Comparison of ENCODE assay signal across 23 cellular contexts in the genomic region with DNA sequence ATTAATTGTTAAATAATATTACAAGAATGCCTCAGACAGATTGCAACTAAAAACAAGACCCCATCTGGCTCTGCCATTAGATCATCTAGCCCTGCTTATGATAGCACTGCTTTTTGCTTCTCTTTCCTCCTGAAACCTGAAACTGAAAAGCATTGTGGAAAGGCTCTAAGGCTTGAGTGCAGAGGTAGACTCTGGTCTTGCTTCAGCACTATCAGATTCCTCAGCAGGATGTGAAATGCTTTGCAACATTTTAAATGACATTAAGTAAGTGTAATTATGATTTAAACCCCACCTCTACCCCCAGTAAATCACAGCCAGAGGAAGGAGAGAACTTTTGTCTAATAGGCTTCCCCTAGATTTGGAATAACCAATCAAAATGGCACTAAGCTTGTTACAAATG.
"Had no signal": no experiment of that assay in that cellular context is flagged by ENCODE, and none has a peak within 500 bp of the region (broad histone marks: within the 10 kb centered on the region; RNA-seq: fewer than 3 reads in every experiment).

No MANE protein-coding gene starts in this region.

- H3K27ac ChIP-seq: neural progenitor cell, right lobe of liver, skin epidermis had no signal

- H2AFZ ChIP-seq: neural progenitor cell had no signal

- H3K9me3 ChIP-seq: right lobe of liver, thyroid gland had no signal

- ATAC-seq: activated CD4-positive, alpha-beta T cell treated with anti-CD3 and anti-CD28 coated beads for 36 hours; activated naive CD4-positive, alpha-beta T cell treated with anti-CD3 and anti-CD28 coated beads, Interleukin-2, amount 50 U/mL, for 72 hours; activated T-helper 17 cell treated with anti-CD3 and anti-CD28 coated beads, Interleukin-2, amount 50 U/mL, for 72 hours; left lobe of liver; right lobe of liver; WTC11 had no signal

- H3K27me3 ChIP-seq: neural progenitor cell, right lobe of liver, thyroid gland had no signal

- DNase-seq: activated CD4-positive, alpha-beta T cell treated with anti-CD3 and anti-CD28 coated beads for 36 hours; activated CD4-positive, alpha-beta T cell treated with anti-CD3 and anti-CD28 coated beads, Interleukin-2, amount 50 U/mL, for 4 hours; activated CD8-positive, alpha-beta memory T cell treated with anti-CD3 and anti-CD28 coated beads for 24 hours; activated CD8-positive, alpha-beta memory T cell treated with anti-CD3 and anti-CD28 coated beads, Interleukin-2, amount 50 U/mL, for 4 hours; activated T-cell treated with anti-CD3 and anti-CD28 coated beads, Interleukin-2, amount 50 U/mL, for 24 hours; aorta; dermis blood vessel endothelial cell; effector CD8-positive, alpha-beta T cell; erythroblast; foreskin fibroblast; naive B cell; posterior cingulate gyrus; right lobe of liver; stimulated activated CD4-positive, alpha-beta T cell treated with anti-CD3 and anti-CD28 coated beads, Interleukin-1b, Interleukin-23, amount 100 ng/mL, for 48 hours; substantia nigra; thyroid gland had no signal

- H3K36me3 ChIP-seq: neural progenitor cell, right lobe of liver, thyroid gland had no signal

- H3K4me1 ChIP-seq: right lobe of liver had no signal

- H3K4me3 ChIP-seq: lung, neural progenitor cell, right lobe of liver, skin epidermis, thyroid gland had no signal

- H3K9ac ChIP-seq: neural progenitor cell had no signal

- H3K4me2 ChIP-seq: neural progenitor cell had no signal
